24 cellular contexts compared by ENCODE assay signal in the genomic region with DNA sequence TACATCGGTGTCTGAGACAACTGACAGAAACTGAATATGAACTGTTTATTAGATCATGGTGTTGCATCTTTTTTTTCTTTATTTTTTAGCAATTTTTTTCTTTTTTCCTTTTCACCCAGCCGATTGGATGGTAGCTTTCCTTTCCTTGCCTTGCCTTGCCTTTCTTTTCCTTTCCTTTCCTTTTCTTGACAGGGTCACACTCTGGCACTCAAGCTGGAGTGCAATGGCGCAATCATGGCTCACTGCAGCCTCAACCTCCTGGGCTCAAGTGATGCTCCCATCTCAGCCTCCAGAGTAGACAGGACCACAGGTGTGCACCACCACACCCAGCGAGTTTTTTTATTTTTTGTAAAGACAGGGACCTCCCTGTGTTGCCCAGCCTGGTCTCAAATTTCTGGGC. TPM values are rescaled to one million over a fixed set of nuclear protein-coding genes. Genes with fewer than 3 reads are reported as not detected.
"Had no signal": no experiment of that assay in that cellular context is flagged by ENCODE, and none has a peak within 500 bp of the region (broad histone marks: within the 10 kb centered on the region; RNA-seq: fewer than 3 reads in every experiment).

No MANE protein-coding gene starts in this region.

- H3K9me3 Mint-ChIP-seq: activated B cell treated with CpG ODN at 0.5 μM for 24 hours; activated CD4-positive, alpha-beta T cell treated with anti-CD3 and anti-CD28 coated beads, Interleukin-2, amount 10 ng/mL, durations not matched to agents 24 days and 14 days; activated CD8-positive, alpha-beta T cell treated with anti-CD3 and anti-CD28 coated beads for 36 hours; activated naive CD8-positive, alpha-beta T cell treated with anti-CD3 and anti-CD28 coated beads, Interleukin-2, amount 10 ng/mL, durations not matched to agents 7 days and 5 days; activated T-helper 2 cell treated with anti-CD3 and anti-CD28 coated beads, Interferon-gamma antibody, Interleukin-2, Interleukin-4, amounts not matched to agents 10 μg/mL and 5 μg/mL and 100 μg/mL, durations not matched to agents 14 hours and 24 hours and 36 hours; endodermal cell; natural killer cell treated with Interleukin-12 subunit alpha and Interleukin-12 subunit beta and Interleukin-15 and Interleukin-18, amount 100 ng/mL, for 72 hours; stimulated activated memory B cell treated with anti-CD40 and anti-IgM and Interleukin-4, amounts not matched to agents 10 μg/mL and 1 μg/mL and 100 μg/mL, for 72 hours had no signal

- H3K9me3 ChIP-seq: colonic mucosa, lower lobe of right lung, spleen, thoracic aorta had no signal

- H3K4me3 ChIP-seq: colonic mucosa, lower lobe of right lung, spleen, thoracic aorta had no signal

- FAIRE-seq: keratinocyte had no signal

- H3K4me1 Mint-ChIP-seq: activated B cell treated with CpG ODN at 0.5 μM for 24 hours; activated naive CD8-positive, alpha-beta T cell treated with anti-CD3 and anti-CD28 coated beads, Interleukin-2, amount 10 ng/mL, durations not matched to agents 7 days and 5 days; stimulated activated memory B cell treated with anti-CD40 and anti-IgM and Interleukin-4, amounts not matched to agents 10 μg/mL and 1 μg/mL and 100 μg/mL, for 72 hours had no signal

- H3K36me3 Mint-ChIP-seq: activated naive CD8-positive, alpha-beta T cell treated with anti-CD3 and anti-CD28 coated beads, Interleukin-2, amount 10 ng/mL, durations not matched to agents 7 days and 5 days; natural killer cell treated with Interleukin-12 subunit alpha and Interleukin-12 subunit beta and Interleukin-15 and Interleukin-18, amount 100 ng/mL, for 72 hours; stimulated activated memory B cell treated with anti-CD40 and anti-IgM and Interleukin-4, amounts not matched to agents 10 μg/mL and 1 μg/mL and 100 μg/mL, for 72 hours had no signal

- H3K27me3 ChIP-seq: colonic mucosa, spleen had no signal

- H3K27ac Mint-ChIP-seq: activated B cell treated with CpG ODN at 0.5 μM for 24 hours; activated CD4-positive, alpha-beta T cell treated with anti-CD3 and anti-CD28 coated beads, Interleukin-2, amount 10 ng/mL, durations not matched to agents 24 days and 14 days; activated CD8-positive, alpha-beta T cell treated with anti-CD3 and anti-CD28 coated beads for 36 hours; activated naive CD8-positive, alpha-beta T cell treated with anti-CD3 and anti-CD28 coated beads, Interleukin-2, amount 10 ng/mL, durations not matched to agents 7 days and 5 days; activated T-helper 2 cell treated with anti-CD3 and anti-CD28 coated beads, Interferon-gamma antibody, Interleukin-2, Interleukin-4, amounts not matched to agents 10 μg/mL and 5 μg/mL and 100 μg/mL, durations not matched to agents 14 hours and 24 hours and 36 hours; natural killer cell treated with Interleukin-12 subunit alpha and Interleukin-12 subunit beta and Interleukin-15 and Interleukin-18, amount 100 ng/mL, for 72 hours; stimulated activated memory B cell treated with anti-CD40 and anti-IgM and Interleukin-4, amounts not matched to agents 10 μg/mL and 1 μg/mL and 100 μg/mL, for 72 hours had no signal

- H3K27ac ChIP-seq: lower lobe of right lung, spleen, thoracic aorta had no signal

- H3K36me3 ChIP-seq: colonic mucosa, lower lobe of right lung, spleen, thoracic aorta had no signal

- H3K4me3 Mint-ChIP-seq: activated B cell treated with CpG ODN at 0.5 μM for 24 hours; activated CD4-positive, alpha-beta T cell treated with anti-CD3 and anti-CD28 coated beads, Interleukin-2, amount 10 ng/mL, durations not matched to agents 24 days and 14 days; activated CD8-positive, alpha-beta T cell treated with anti-CD3 and anti-CD28 coated beads for 36 hours; activated naive CD8-positive, alpha-beta T cell treated with anti-CD3 and anti-CD28 coated beads, Interleukin-2, amount 10 ng/mL, durations not matched to agents 7 days and 5 days; natural killer cell treated with Interleukin-12 subunit alpha and Interleukin-12 subunit beta and Interleukin-15 and Interleukin-18, amount 100 ng/mL, for 72 hours; stimulated activated memory B cell treated with anti-CD40 and anti-IgM and Interleukin-4, amounts not matched to agents 10 μg/mL and 1 μg/mL and 100 μg/mL, for 72 hours had no signal

- ATAC-seq: activated CD8-positive, alpha-beta T cell treated with anti-CD3 and anti-CD28 coated beads for 36 hours; lower lobe of right lung; natural killer cell treated with Interleukin-12 subunit alpha and Interleukin-12 subunit beta and Interleukin-15 and Interleukin-18, amount 100 ng/mL, for 72 hours; stimulated activated memory B cell treated with anti-CD40 and anti-IgM and Interleukin-4, amounts not matched to agents 10 μg/mL and 1 μg/mL and 100 μg/mL, for 72 hours had no signal

- DNase-seq: activated B cell treated with CpG ODN at 0.5 μM for 24 hours; activated CD4-positive, alpha-beta T cell treated with anti-CD3 and anti-CD28 coated beads, Interleukin-2, amount 10 ng/mL, durations not matched to agents 24 days and 14 days; activated CD8-positive, alpha-beta T cell treated with anti-CD3 and anti-CD28 coated beads for 36 hours; activated naive CD4-positive, alpha-beta T cell treated with Interleukin-2 at 50 U/mL for 16 hours; activated naive CD8-positive, alpha-beta T cell treated with anti-CD3 and anti-CD28 coated beads, Interleukin-2, amount 10 ng/mL, durations not matched to agents 7 days and 5 days; activated T-cell treated with anti-CD3 and anti-CD28 coated beads, Interleukin-2, amount 50 U/mL, for 1 hour; amygdala; central memory CD4-positive, alpha-beta T cell; colonic mucosa; endodermal cell; foreskin fibroblast; lower lobe of right lung; nucleus accumbens; retina; spleen; stimulated activated CD4-positive, alpha-beta T cell treated with anti-CD3 and anti-CD28 coated beads, Interleukin-4, amount 100 ng/mL, for 4 hours had no signal

RNA-seq across cellular contexts. Expression of a gene that starts 2.8 kb away (rescaled TPM):
- total RNA-seq: activated B cell treated with CpG ODN at 0.5 μM for 24 hours; activated CD4-positive, alpha-beta T cell treated with anti-CD3 and anti-CD28 coated beads, Interleukin-2, amount 10 ng/mL, durations not matched to agents 24 days and 14 days; activated CD8-positive, alpha-beta T cell treated with anti-CD3 and anti-CD28 coated beads for 36 hours; activated naive CD8-positive, alpha-beta T cell treated with anti-CD3 and anti-CD28 coated beads, Interleukin-2, amount 10 ng/mL, durations not matched to agents 7 days and 5 days; activated T-helper 2 cell treated with anti-CD3 and anti-CD28 coated beads, Interferon-gamma antibody, Interleukin-2, Interleukin-4, amounts not matched to agents 10 μg/mL and 5 μg/mL and 100 μg/mL, durations not matched to agents 14 hours and 24 hours and 36 hours; glomerular endothelial cell; lower lobe of right lung; natural killer cell treated with Interleukin-12 subunit alpha and Interleukin-12 subunit beta and Interleukin-15 and Interleukin-18, amount 100 ng/mL, for 72 hours; spleen; T-helper 2 cell treated with Interferon-gamma antibody and Interleukin-4, amounts not matched to agents 100 ng/mL and 5 ng/mL, for 36 hours; thoracic aorta; ureter had no signal
- polyA plus RNA-seq: spleen had no signal
